ENCODE assay signal across 1 cellular context in the genomic region with DNA sequence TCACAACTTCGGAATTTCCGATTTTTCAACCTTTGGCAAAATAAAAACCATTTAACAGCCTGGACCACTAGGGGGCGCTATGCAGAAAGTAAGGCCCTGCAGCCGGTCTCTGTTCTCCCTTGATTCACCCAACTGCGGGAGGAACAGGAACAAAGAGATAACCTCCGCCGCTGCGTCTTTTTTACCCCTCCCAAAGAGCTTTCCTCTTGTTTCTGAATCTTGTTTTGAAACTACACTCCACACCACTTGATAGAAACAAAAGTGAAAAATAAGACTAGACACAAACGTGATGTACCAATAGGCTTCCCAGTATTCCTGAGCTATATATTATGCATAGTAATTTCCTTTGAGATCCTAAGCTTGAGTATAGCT.
TF ChIP-seq lines count a peak whose summit lies in the region.

No MANE protein-coding gene starts in this region.

TF ChIP-seq in HepG2, 621 proteins besides CTCF, POLR2A, EP300 and RAD21 (continued from another document):
- TF ChIP-seq ARID2 (CRISPR knock-in tag; IDR thresholded peaks at IDR 0.05; ENCODE audit: borderline replicate concordance), result no peak
- TF ChIP-seq MTF1 (CRISPR knock-in tag; IDR thresholded peaks at IDR 0.05), result no peak
- no peak for TF ChIP-seq ZNF432 (CRISPR knock-in tag; IDR thresholded peaks at IDR 0.05; ENCODE audit: borderline replicate concordance)
- TF ChIP-seq ZSCAN31 (CRISPR knock-in tag; IDR thresholded peaks at IDR 0.05; ENCODE audit: low read depth), result 0 out of 2 replicates have a peak, but pooled peaks have one; percentile 27
- 0 out of 2 replicates have a peak, but pooled peaks have one; percentile 20 for TF ChIP-seq RXRB (CRISPR knock-in tag; IDR thresholded peaks at IDR 0.05; ENCODE audit: borderline replicate concordance)
- no peak for TF ChIP-seq HMG20A (CRISPR knock-in tag; IDR thresholded peaks at IDR 0.05; ENCODE audit: borderline replicate concordance)
- TF ChIP-seq, protein P1, sequence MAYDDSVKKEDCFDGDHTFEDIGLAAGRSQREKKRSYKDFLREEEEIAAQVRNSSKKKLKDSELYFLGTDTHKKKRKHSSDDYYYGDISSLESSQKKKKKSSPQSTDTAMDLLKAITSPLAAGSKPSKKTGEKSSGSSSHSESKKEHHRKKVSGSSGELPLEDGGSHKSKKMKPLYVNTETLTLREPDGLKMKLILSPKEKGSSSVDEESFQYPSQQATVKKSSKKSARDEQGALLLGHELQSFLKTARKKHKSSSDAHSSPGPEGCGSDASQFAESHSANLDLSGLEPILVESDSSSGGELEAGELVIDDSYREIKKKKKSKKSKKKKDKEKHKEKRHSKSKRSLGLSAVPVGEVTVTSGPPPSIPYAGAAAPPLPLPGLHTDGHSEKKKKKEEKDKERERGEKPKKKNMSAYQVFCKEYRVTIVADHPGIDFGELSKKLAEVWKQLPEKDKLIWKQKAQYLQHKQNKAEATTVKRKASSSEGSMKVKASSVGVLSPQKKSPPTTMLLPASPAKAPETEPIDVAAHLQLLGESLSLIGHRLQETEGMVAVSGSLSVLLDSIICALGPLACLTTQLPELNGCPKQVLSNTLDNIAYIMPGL (CRISPR knock-in tag; IDR thresholded peaks at IDR 0.05; ENCODE audit: borderline replicate concordance in 1 of 2, low read depth in 1 of 2), result 0 out of 4 replicates have a peak, but pooled peaks of 1 of the 2 experiments have one; percentile 50
- no peak for TF ChIP-seq ZSCAN12 (CRISPR knock-in tag; IDR thresholded peaks at IDR 0.05)
- no peak for TF ChIP-seq JUN (CRISPR knock-in tag; IDR thresholded peaks at IDR 0.05)
- TF ChIP-seq ATF7 (IDR thresholded peaks at IDR 0.05), result no peak
- TF ChIP-seq ATF7 (CRISPR knock-in tag; IDR thresholded peaks at IDR 0.05), result no peak
- TF ChIP-seq ELF4 (CRISPR knock-in tag; IDR thresholded peaks at IDR 0.05; ENCODE audit: borderline replicate concordance), result no peak
- TF ChIP-seq ZNF572 (CRISPR knock-in tag; IDR thresholded peaks at IDR 0.05), result no peak
- no peak for TF ChIP-seq PAWR (CRISPR knock-in tag; IDR thresholded peaks at IDR 0.05; ENCODE audit: borderline replicate concordance)
- no peak for TF ChIP-seq NCOA1 (CRISPR knock-in tag; IDR thresholded peaks at IDR 0.05)
- TF ChIP-seq ZNF205 (CRISPR knock-in tag; IDR thresholded peaks at IDR 0.05), result no peak
- TF ChIP-seq, protein P2, sequence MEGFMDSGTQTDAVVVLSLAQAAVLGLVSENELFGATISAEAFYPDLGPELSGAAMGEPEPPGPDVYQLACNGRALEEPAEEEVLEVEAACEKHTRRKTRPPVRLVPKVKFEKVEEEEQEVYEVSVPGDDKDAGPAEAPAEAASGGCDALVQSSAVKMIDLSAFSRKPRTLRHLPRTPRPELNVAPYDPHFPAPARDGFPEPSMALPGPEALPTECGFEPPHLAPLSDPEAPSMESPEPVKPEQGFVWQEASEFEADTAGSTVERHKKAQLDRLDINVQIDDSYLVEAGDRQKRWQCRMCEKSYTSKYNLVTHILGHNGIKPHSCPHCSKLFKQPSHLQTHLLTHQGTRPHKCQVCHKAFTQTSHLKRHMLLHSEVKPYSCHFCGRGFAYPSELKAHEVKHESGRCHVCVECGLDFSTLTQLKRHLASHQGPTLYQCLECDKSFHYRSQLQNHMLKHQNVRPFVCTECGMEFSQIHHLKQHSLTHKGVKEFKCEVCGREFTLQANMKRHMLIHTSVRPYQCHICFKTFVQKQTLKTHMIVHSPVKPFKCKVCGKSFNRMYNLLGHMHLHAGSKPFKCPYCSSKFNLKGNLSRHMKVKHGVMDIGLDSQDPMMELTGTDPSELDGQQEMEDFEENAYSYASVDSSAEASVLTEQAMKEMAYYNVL (CRISPR knock-in tag; IDR thresholded peaks at IDR 0.05; ENCODE audit: borderline replicate concordance), result no peak
- TF ChIP-seq IRF2 (CRISPR knock-in tag; IDR thresholded peaks at IDR 0.05), result 0 out of 2 replicates have a peak, but pooled peaks have one; percentile 40
- TF ChIP-seq FIP1L1 (IDR thresholded peaks at IDR 0.05; ENCODE audit: borderline replicate concordance, insufficient read depth, low read depth, low read length), result no peak
- TF ChIP-seq NR2F2 (IDR thresholded peaks at IDR 0.05; ENCODE audit: borderline replicate concordance, low read depth), result no peak
